ENCODE assay signal across 14 cellular contexts in genomic region chr21:27221084-27221483, GRCh38.
DNase-seq lines count a peak whose midpoint lies in the region; ATAC-seq and TF ChIP-seq lines count a peak whose summit lies in the region.
"Had no signal": no experiment of that assay in that cellular context is flagged by ENCODE, and none has a peak within 500 bp of the region (broad histone marks: within the 10 kb centered on the region; RNA-seq: fewer than 3 reads in every experiment).

No MANE protein-coding gene starts in this region.

- H3K27ac ChIP-seq in left ventricle myocardium inferior (replicated peaks): peak overlapping the region; percentile 21
- peak overlapping the region; percentile 68 for H3K27ac ChIP-seq in suprapubic skin
- H3K27ac ChIP-seq: 22Rv1; BLaER1 treated with 17β-estradiol and CSF1 and Interleukin-3, amounts not matched to agents 10 nM and 100 nM; HL-60 had no signal

- no peak for ATAC-seq in HG03565 (IDR thresholded peaks at IDR 0.05; ENCODE audit: unreplicated experiment)
- ATAC-seq: HCT116 had no signal

- TF ChIP-seq CTCF in left ventricle myocardium inferior (IDR thresholded peaks at IDR 0.05; ENCODE audit: borderline replicate concordance): no peak
- no peak for TF ChIP-seq CTCF in suprapubic skin (IDR thresholded peaks at IDR 0.05)
- no peak for TF ChIP-seq CTCF in GM13976 (IDR thresholded peaks at IDR 0.05; ENCODE audit: borderline replicate concordance, control extremely low read depth, extremely low read depth, insufficient read depth, missing control alignments)

- DNase-seq in left ventricle myocardium inferior: no peak
- DNase-seq in cardiac septum (ENCODE audit: low spot score): no peak
- peak; percentile 24 for DNase-seq in left kidney (ENCODE audit: low read depth, low spot score)
- DNase-seq in suprapubic skin (ENCODE audit: low spot score in 2 of 2): no peak
- DNase-seq in ACHN: no peak
- DNase-seq in GM13976 (ENCODE audit: low spot score): no peak
- DNase-seq: CD4-positive, CD25-positive, alpha-beta regulatory T cell; DMS53; GF-D8 had no signal

- H3K4me1 ChIP-seq in left ventricle myocardium inferior (no peaks in the 10 kb centered on the region), suprapubic skin (no peaks in the 10 kb centered on the region)
- H3K4me1 ChIP-seq: BLaER1 treated with 17β-estradiol and CSF1 and Interleukin-3, amounts not matched to agents 10 nM and 100 nM had no signal

- in situ Hi-C loops in ACHN (cut with HindIII; ENCODE audit: low pct_ligation_motif_present, low pct_unique_long_range_greater_than_20kb, low sequenced_read_pairs) (no loop called here), GM13976 (cut with MboI; ENCODE audit: low sequenced_read_pairs, unreplicated experiment) (no loop called here)

- H3K27me3 ChIP-seq in left ventricle myocardium inferior (ENCODE audit: low read depth) (no peaks in the 10 kb centered on the region), suprapubic skin (no peaks in the 10 kb centered on the region)
- H3K27me3 ChIP-seq: BLaER1 treated with 17β-estradiol and CSF1 and Interleukin-3, amounts not matched to agents 10 nM and 100 nM had no signal

- WGBS in suprapubic skin: 81% methylated on average over 2 of the region's 2 CpGs

- no peaks in the 10 kb centered on the region for H3K9me3 ChIP-seq in left ventricle myocardium inferior (replicated peaks)
- no peaks in the 10 kb centered on the region for H3K9me3 ChIP-seq in suprapubic skin
- H3K9me3 ChIP-seq: BLaER1 treated with 17β-estradiol and CSF1 and Interleukin-3, amounts not matched to agents 10 nM and 100 nM had no signal

- no peak for TF ChIP-seq POLR2A in suprapubic skin (IDR thresholded peaks at IDR 0.05)

- no peak overlapping the region for H3K4me3 ChIP-seq in left ventricle myocardium inferior
- no peak overlapping the region for H3K4me3 ChIP-seq in suprapubic skin
- H3K4me3 ChIP-seq: BLaER1 treated with 17β-estradiol and CSF1 and Interleukin-3, amounts not matched to agents 10 nM and 100 nM had no signal

- intact Hi-C loops in left ventricle myocardium inferior (cut with micrococcal nuclease): no loop called here
- intact Hi-C loops in cardiac septum (cut with DNase I): no loop called here

- H3K36me3 ChIP-seq in left ventricle myocardium inferior: no peaks in the 10 kb centered on the region
- no peaks in the 10 kb centered on the region for H3K36me3 ChIP-seq in suprapubic skin
- H3K36me3 ChIP-seq: BLaER1 treated with 17β-estradiol and CSF1 and Interleukin-3, amounts not matched to agents 10 nM and 100 nM had no signal

- TF ChIP-seq EP300 in suprapubic skin (IDR thresholded peaks at IDR 0.05): no peak
